ENCODE assay signal across 42 cellular contexts in genomic region chr14:94801225-94801624, GRCh38. TPM values are rescaled to one million over a fixed set of nuclear protein-coding genes. Genes with fewer than 3 reads are reported as not detected.
"Had no signal": no experiment of that assay in that cellular context is flagged by ENCODE, and none has a peak within 500 bp of the region (broad histone marks: within the 10 kb centered on the region; RNA-seq: fewer than 3 reads in every experiment).

No MANE protein-coding gene starts in this region.

- H3K4me1 Mint-ChIP-seq: activated naive CD4-positive, alpha-beta T cell treated with anti-CD3 and anti-CD28 coated beads, Interleukin-2, amount 10 ng/mL, durations not matched to agents 7 days and 5 days; activated naive CD4-positive, alpha-beta T cell treated with anti-CD3 and anti-CD28 coated beads, Interleukin-2, amount 50 U/mL, for 24 hours; activated naive CD8-positive, alpha-beta T cell treated with anti-CD3 and anti-CD28 coated beads for 36 hours; activated naive CD8-positive, alpha-beta T cell treated with anti-CD3 and anti-CD28 coated beads, Interleukin-2, amount 10 ng/mL, durations not matched to agents 7 days and 5 days; activated naive CD8-positive, alpha-beta T cell treated with anti-CD3 and anti-CD28 coated beads, Interleukin-2, amount 50 U/mL, for 24 hours; activated T-helper 17 cell treated with anti-CD3 and anti-CD28 coated beads, Interleukin-2, amount 50 U/mL, for 72 hours; central memory CD8-positive, alpha-beta T cell had no signal

- FAIRE-seq: astrocyte had no signal

- H3K9me3 Mint-ChIP-seq: activated naive CD4-positive, alpha-beta T cell treated with anti-CD3 and anti-CD28 coated beads for 36 hours; activated naive CD4-positive, alpha-beta T cell treated with anti-CD3 and anti-CD28 coated beads, Interleukin-2, amount 10 ng/mL, durations not matched to agents 7 days and 5 days; activated naive CD4-positive, alpha-beta T cell treated with anti-CD3 and anti-CD28 coated beads, Interleukin-2, amount 50 U/mL, for 24 hours; activated naive CD4-positive, alpha-beta T cell treated with anti-CD3 and anti-CD28 coated beads, Interleukin-2, amount 50 U/mL, for 72 hours; activated naive CD8-positive, alpha-beta T cell treated with anti-CD3 and anti-CD28 coated beads for 36 hours; activated naive CD8-positive, alpha-beta T cell treated with anti-CD3 and anti-CD28 coated beads, Interleukin-2, amount 10 ng/mL, durations not matched to agents 7 days and 5 days; activated naive CD8-positive, alpha-beta T cell treated with anti-CD3 and anti-CD28 coated beads, Interleukin-2, amount 50 U/mL, for 24 hours; activated T-cell treated with anti-CD3 and anti-CD28 coated beads, Interleukin-2, amount 50 U/mL, for 24 hours; activated T-cell treated with anti-CD3 and anti-CD28 coated beads, Interleukin-2, amount 50 U/mL, for 72 hours; activated T-helper 1 cell treated with anti-CD3 and anti-CD28 coated beads, Interleukin-12 subunit alpha, Interleukin-12 subunit beta, Interleukin-2, Interleukin-4 antibody, amounts not matched to agents 30 ng/mL and 10 ng/mL and 1 ng/mL, durations not matched to agents 14 hours and 24 hours and 36 hours; activated T-helper 17 cell treated with anti-CD3 and anti-CD28 coated beads, Interleukin-2, amount 50 U/mL, for 72 hours; activated T-helper 2 cell treated with anti-CD3 and anti-CD28 coated beads, Interferon-gamma antibody, Interleukin-2, Interleukin-4, amounts not matched to agents 10 μg/mL and 5 μg/mL and 100 μg/mL, durations not matched to agents 14 hours and 24 hours and 36 hours; central memory CD8-positive, alpha-beta T cell had no signal

- H3K27me3 ChIP-seq: ascending aorta, body of pancreas, brain microvascular endothelial cell, breast epithelium, cardiac muscle cell had no signal

- H3K36me3 ChIP-seq: adrenal gland, ascending aorta, brain microvascular endothelial cell, breast epithelium, cardiac muscle cell had no signal

- H3K36me3 Mint-ChIP-seq: activated naive CD4-positive, alpha-beta T cell treated with anti-CD3 and anti-CD28 coated beads, Interleukin-2, amount 10 ng/mL, durations not matched to agents 7 days and 5 days; activated naive CD4-positive, alpha-beta T cell treated with anti-CD3 and anti-CD28 coated beads, Interleukin-2, amount 50 U/mL, for 24 hours; activated naive CD4-positive, alpha-beta T cell treated with anti-CD3 and anti-CD28 coated beads, Interleukin-2, amount 50 U/mL, for 72 hours; activated naive CD8-positive, alpha-beta T cell; activated naive CD8-positive, alpha-beta T cell treated with anti-CD3 and anti-CD28 coated beads for 36 hours; activated naive CD8-positive, alpha-beta T cell treated with anti-CD3 and anti-CD28 coated beads, Interleukin-2, amount 10 ng/mL, durations not matched to agents 7 days and 5 days; brain had no signal

- ATAC-seq: activated naive CD4-positive, alpha-beta T cell treated with anti-CD3 and anti-CD28 coated beads, Interleukin-2, amount 50 U/mL, for 72 hours; activated naive CD8-positive, alpha-beta T cell treated with anti-CD3 and anti-CD28 coated beads, Interleukin-2, amount 50 U/mL, for 24 hours; activated T-cell treated with anti-CD3 and anti-CD28 coated beads, Interleukin-2, amount 50 U/mL, for 72 hours; activated T-helper 17 cell treated with anti-CD3 and anti-CD28 coated beads, Interleukin-2, amount 50 U/mL, for 72 hours; body of pancreas had no signal

- H3K9me3 ChIP-seq: adrenal gland, ascending aorta, body of pancreas, breast epithelium had no signal

- H3K4me1 ChIP-seq: adrenal gland, breast epithelium had no signal

- H3K4me3 ChIP-seq: adrenal gland, ascending aorta, body of pancreas, breast epithelium, cardiac muscle cell had no signal

- H3K27ac ChIP-seq: adrenal gland, ascending aorta, body of pancreas, brain microvascular endothelial cell, breast epithelium, cardiac muscle cell had no signal

- H3K4me3 Mint-ChIP-seq: activated naive CD4-positive, alpha-beta T cell treated with anti-CD3 and anti-CD28 coated beads for 36 hours; activated naive CD4-positive, alpha-beta T cell treated with anti-CD3 and anti-CD28 coated beads, Interleukin-2, amount 10 ng/mL, durations not matched to agents 7 days and 5 days; activated naive CD4-positive, alpha-beta T cell treated with anti-CD3 and anti-CD28 coated beads, Interleukin-2, amount 50 U/mL, for 24 hours; activated naive CD8-positive, alpha-beta T cell; activated naive CD8-positive, alpha-beta T cell treated with anti-CD3 and anti-CD28 coated beads for 36 hours; activated naive CD8-positive, alpha-beta T cell treated with anti-CD3 and anti-CD28 coated beads, Interleukin-2, amount 10 ng/mL, durations not matched to agents 7 days and 5 days; activated naive CD8-positive, alpha-beta T cell treated with anti-CD3 and anti-CD28 coated beads, Interleukin-2, amount 50 U/mL, for 24 hours; activated T-cell treated with anti-CD3 and anti-CD28 coated beads, Interleukin-2, amount 50 U/mL, for 24 hours; activated T-cell treated with anti-CD3 and anti-CD28 coated beads, Interleukin-2, amount 50 U/mL, for 72 hours; activated T-helper 1 cell treated with anti-CD3 and anti-CD28 coated beads, Interleukin-12 subunit alpha, Interleukin-12 subunit beta, Interleukin-2, Interleukin-4 antibody, amounts not matched to agents 30 ng/mL and 10 ng/mL and 1 ng/mL, durations not matched to agents 14 hours and 24 hours and 36 hours; activated T-helper 17 cell treated with anti-CD3 and anti-CD28 coated beads, Interleukin-2, amount 50 U/mL, for 72 hours; brain; central memory CD8-positive, alpha-beta T cell had no signal

- H3K27me3 Mint-ChIP-seq: activated naive CD4-positive, alpha-beta T cell treated with anti-CD3 and anti-CD28 coated beads, Interleukin-2, amount 50 U/mL, for 24 hours had no signal

- DNase-seq: activated effector memory CD4-positive, alpha-beta T cell treated with anti-CD3 and anti-CD28 coated beads, Interleukin-2, amount 50 U/mL, for 16 hours; activated effector memory CD4-positive, alpha-beta T cell treated with Interleukin-2 at 50 U/mL for 16 hours; activated gamma-delta T cell; activated gamma-delta T cell treated with Interleukin-2 at 50 U/mL for 16 hours; activated naive CD4-positive, alpha-beta T cell; activated naive CD4-positive, alpha-beta T cell treated with anti-CD3 and anti-CD28 coated beads for 36 hours; activated naive CD4-positive, alpha-beta T cell treated with anti-CD3 and anti-CD28 coated beads, Interleukin-2, amount 10 ng/mL, durations not matched to agents 7 days and 5 days; activated naive CD4-positive, alpha-beta T cell treated with anti-CD3 and anti-CD28 coated beads, Interleukin-2, amount 50 U/mL, for 16 hours; activated naive CD4-positive, alpha-beta T cell treated with Interleukin-2 at 50 U/mL for 16 hours; activated naive CD8-positive, alpha-beta T cell treated with anti-CD3 and anti-CD28 coated beads for 36 hours; activated naive CD8-positive, alpha-beta T cell treated with anti-CD3 and anti-CD28 coated beads, Interleukin-2, amount 10 ng/mL, durations not matched to agents 7 days and 5 days; activated naive CD8-positive, alpha-beta T cell treated with anti-CD3 and anti-CD28 coated beads, Interleukin-2, amount 50 U/mL, for 24 hours; activated T-cell treated with anti-CD3 and anti-CD28 coated beads for 4 hours; activated T-cell treated with anti-CD3 and anti-CD28 coated beads, Interleukin-2, amount 50 U/mL, for 1 hour; activated T-cell treated with anti-CD3 and anti-CD28 coated beads, Interleukin-2, amount 50 U/mL, for 24 hours; activated T-cell treated with anti-CD3 and anti-CD28 coated beads, Interleukin-2, amount 50 U/mL, for 48 hours; activated T-cell treated with anti-CD3 and anti-CD28 coated beads, Interleukin-2, amount 50 U/mL, for 72 hours; adrenal gland; amniotic stem cell; amygdala; anterior cingulate cortex; aorta; body of pancreas; brain microvascular endothelial cell; caudate nucleus; central memory CD4-positive, alpha-beta T cell; cerebellar nuclear complex had no signal

RNA-seq across cellular contexts. Expression of gene GSC, which starts 31.3 kb away (rescaled TPM):
- total RNA-seq: activated naive CD4-positive, alpha-beta T cell treated with anti-CD3 and anti-CD28 coated beads for 36 hours; activated naive CD4-positive, alpha-beta T cell treated with anti-CD3 and anti-CD28 coated beads, Interleukin-2, amount 50 U/mL, for 72 hours; activated naive CD8-positive, alpha-beta T cell treated with anti-CD3 and anti-CD28 coated beads for 36 hours; activated naive CD8-positive, alpha-beta T cell treated with anti-CD3 and anti-CD28 coated beads, Interleukin-2, amount 10 ng/mL, durations not matched to agents 7 days and 5 days; activated T-helper 1 cell treated with anti-CD3 and anti-CD28 coated beads, Interleukin-12 subunit alpha, Interleukin-12 subunit beta, Interleukin-2, Interleukin-4 antibody, amounts not matched to agents 30 ng/mL and 10 ng/mL and 1 ng/mL, durations not matched to agents 14 hours and 24 hours and 36 hours; activated T-helper 17 cell treated with anti-CD3 and anti-CD28 coated beads, Interleukin-2, amount 50 U/mL, for 72 hours; activated T-helper 2 cell treated with anti-CD3 and anti-CD28 coated beads, Interferon-gamma antibody, Interleukin-2, Interleukin-4, amounts not matched to agents 10 μg/mL and 5 μg/mL and 100 μg/mL, durations not matched to agents 14 hours and 24 hours and 36 hours; ascending aorta; astrocyte; bronchial epithelial cell; cerebellum; chondrocyte had no signal
- polyA plus RNA-seq: aorta had no signal
